In genomic region chr1:156323179-156323578, GRCh38 we compare ENCODE assay signal across 16 cellular contexts. TPM values are rescaled to one million over a fixed set of nuclear protein-coding genes. Genes with fewer than 3 reads are reported as not detected.
A peak's percentile ranks its signal among the peaks of the same experiment; 100 is the strongest.
DNase-seq lines count a peak whose midpoint lies in the region; ATAC-seq, FAIRE-seq and TF ChIP-seq lines count a peak whose summit lies in the region.
"Not testable (repeated sequence)": the region's sequence is repeated elsewhere in the genome, so short reads cannot be mapped to it uniquely, and the experiment has no call there.
"Had no signal": no experiment of that assay in that cellular context is flagged by ENCODE, and none has a peak within 500 bp of the region (broad histone marks: within the 10 kb centered on the region; RNA-seq: fewer than 3 reads in every experiment).

No MANE protein-coding gene starts in this region.

- not testable (repeated sequence) for H3K9me3 ChIP-seq in PC-3 (ENCODE audit: low read length); fibroblast of lung (ENCODE audit: control insufficient read depth, insufficient read depth, low read depth, low read length); osteoblast (ENCODE audit: low read depth, low read length)

- peaks cover 24% of the 10 kb centered on the region; the same call in 1 of the 2 replicates for H4K20me1 ChIP-seq in PC-3 (ENCODE audit: low read length)
- not testable (repeated sequence) for H4K20me1 ChIP-seq in fibroblast of lung (ENCODE audit: control insufficient read depth, extremely low read depth, insufficient read depth, low read length); osteoblast (ENCODE audit: insufficient read depth, low read length)

- FAIRE-seq in bronchial epithelial cell (lab: Jason Lieb, UNC): not testable (repeated sequence)

- intact Hi-C loops in PC-3 (cut with micrococcal nuclease): not testable (repeated sequence)

- H3K36me3 ChIP-seq in PC-3 (ENCODE audit: low read depth, low read length) (peaks cover 64% of the 10 kb centered on the region), bronchial epithelial cell (ENCODE audit: control insufficient read depth, insufficient read depth, low read length) (peaks cover 24% of the 10 kb centered on the region), fibroblast of lung (ENCODE audit: control insufficient read depth, insufficient read depth, low read length) (peaks cover 19% of the 10 kb centered on the region), osteoblast (ENCODE audit: insufficient read depth, low read length) (peaks cover 73% of the 10 kb centered on the region)

- peaks cover 18% of the 10 kb centered on the region for H3K79me2 ChIP-seq in PC-3 (ENCODE audit: low read length)
- not testable (repeated sequence) for H3K79me2 ChIP-seq in fibroblast of lung (ENCODE audit: control insufficient read depth, insufficient read depth, low read length); osteoblast (ENCODE audit: insufficient read depth, low read length)

- H2AFZ ChIP-seq in PC-3 (ENCODE audit: low read length); fibroblast of lung (ENCODE audit: low read length); osteoblast (ENCODE audit: low read length): not testable (repeated sequence)

- CTCF ChIA-PET in PC-3 (lab: Charles Lee): not testable (repeated sequence)

- not testable (repeated sequence) for H3K4me3 ChIP-seq in PC-3 (ENCODE audit: low read length); bronchial epithelial cell (ENCODE audit: low read depth, low read length); fibroblast of lung (replicated peaks in 1 of 4; ENCODE audit: control extremely low read depth in 1 of 4, insufficient read depth in 1 of 4, low read depth in 3 of 4, low read length in 4 of 4); osteoblast (ENCODE audit: insufficient read depth, low read length)

- peak; percentile 45 for DNase-seq in EH (ENCODE audit: low read depth)
- peak; percentile 90 for DNase-seq in HCEC 1CT
- peak; percentile 64 for DNase-seq in PC-3
- DNase-seq in amniotic epithelial cell (ENCODE audit: low read depth): peak; percentile 21
- peak; percentile 56 for DNase-seq in bronchial epithelial cell (ENCODE audit: low read depth)
- DNase-seq in fibroblast of lung (ENCODE audit: low read depth in 2 of 2): peak; percentile 50 to 75
- not testable (repeated sequence) for DNase-seq in foreskin keratinocyte
- DNase-seq in osteoblast (ENCODE audit: insufficient read length, low spot score, missing footprints): peak; percentile 22

- not testable (repeated sequence) for H3K9me2 ChIP-seq in PC-3 (replicated peaks; ENCODE audit: low read length)

- TF ChIP-seq CTCF in PC-3 (conservative IDR thresholded peaks at IDR 0.05; ENCODE audit: low read depth, low read length); bronchial epithelial cell (IDR thresholded peaks at IDR 0.05; ENCODE audit: insufficient read depth, low read length, severe bottlenecking); fibroblast of lung (conservative IDR thresholded peaks at IDR 0.05 in 1 of 2, IDR thresholded peaks at IDR 0.05 in 1 of 2; ENCODE audit: low read depth in 1 of 2, low read length in 2 of 2); foreskin keratinocyte (conservative IDR thresholded peaks at IDR 0.05); osteoblast (IDR thresholded peaks at IDR 0.05; ENCODE audit: extremely low read depth, low read depth, low read length): not testable (repeated sequence)

- not testable (repeated sequence) for H3K27ac ChIP-seq in PC-3 (ENCODE audit: low read length); foreskin keratinocyte; osteoblast (ENCODE audit: low read depth, low read length)
- H3K27ac ChIP-seq in fibroblast of lung (ENCODE audit: insufficient read depth, low read length): peak overlapping the region; percentile 20

- H3K27me3 ChIP-seq in PC-3 (ENCODE audit: low read length); bronchial epithelial cell (ENCODE audit: control insufficient read depth, insufficient read depth, low read length); fibroblast of lung (ENCODE audit: control insufficient read depth, insufficient read depth, low read length); foreskin keratinocyte; osteoblast (ENCODE audit: insufficient read depth, low read length): not testable (repeated sequence)

- peaks cover 11% of the 10 kb centered on the region for H3K4me1 ChIP-seq in PC-3 (ENCODE audit: insufficient read depth, low read length)
- not testable (repeated sequence) for H3K4me1 ChIP-seq in fibroblast of lung (ENCODE audit: control insufficient read depth, extremely low read depth, insufficient read depth, low read length); foreskin keratinocyte; osteoblast (ENCODE audit: insufficient read depth, low read length)

- H3F3A ChIP-seq in PC-3 (ENCODE audit: low read length, unreplicated experiment): not testable (repeated sequence)

- POLR2A ChIA-PET in PC-3 (lab: Charles Lee; ENCODE audit: unreplicated experiment): not testable (repeated sequence)

- ATAC-seq in PC-3 (peak; percentile 65), foreskin keratinocyte (peak; percentile 20)

- not testable (repeated sequence) for H3K9ac ChIP-seq in PC-3 (ENCODE audit: low read length); fibroblast of lung (ENCODE audit: insufficient read depth, low read length)

- not testable (repeated sequence) for BruUV-seq in PC-3 (replicated peaks; lab: Mats Ljungman, UMichigan)

- H3K4me2 ChIP-seq in PC-3 (ENCODE audit: low read length); fibroblast of lung (ENCODE audit: extremely low read depth, insufficient read depth, low read length); osteoblast (ENCODE audit: insufficient read depth, low read length): not testable (repeated sequence)

RNA-seq across cellular contexts. Expression of gene CCT3, which starts 14.9 kb away (rescaled TPM):
- total RNA-seq in PC-3 (2014; rRNA removed) (666 and 692 TPM in 2 replicates), bronchial epithelial cell (281 and 377 TPM in 2 replicates), fibroblast of lung (391 and 397 TPM in 2 replicates), foreskin keratinocyte (363 and 393 TPM in 2 replicates), osteoblast (258 and 276 TPM in 2 replicates)
- polyA plus RNA-seq in fibroblast of lung (251 and 407 TPM in 2 replicates), foreskin keratinocyte (329 and 382 TPM in 2 replicates)
- 173 and 269 TPM in 2 replicates for polyA plus RNA-seq in fibroblast of lung (2012)
- polyA minus RNA-seq in fibroblast of lung (ENCODE audit: low replicate concordance): 108 and 132 TPM in 2 replicates

RNA-seq across cellular contexts. Expression of gene TSACC, which starts 15.1 kb away (rescaled TPM):
- total RNA-seq in PC-3 (2014; rRNA removed) (0.51 and 1.3 TPM in 2 replicates), bronchial epithelial cell (0.77 TPM in 1 of 2 replicates, not detected in the other), fibroblast of lung (0.50 TPM in 1 of 2 replicates, not detected in the other), foreskin keratinocyte (0.60 and 0.82 TPM in 2 replicates), osteoblast (0.36 TPM in 1 of 2 replicates, not detected in the other)
- polyA plus RNA-seq in fibroblast of lung (0.50 and 0.54 TPM in 2 replicates), foreskin keratinocyte (0.79 and 0.98 TPM in 2 replicates)
- polyA plus RNA-seq in fibroblast of lung (2012): 0.48 and 0.61 TPM in 2 replicates
- not detected in 2 replicates for polyA minus RNA-seq in fibroblast of lung (ENCODE audit: low replicate concordance)
- total RNA-seq: CD4-positive, alpha-beta T cell; G401; GM12878 had no signal

RNA-seq across cellular contexts. Expression of gene VHLL, which starts 24.1 kb away (rescaled TPM):
- total RNA-seq in PC-3 (2014; rRNA removed) (1.1 TPM in 1 of 2 replicates, not detected in the other), bronchial epithelial cell (0.26 and 0.77 TPM in 2 replicates), fibroblast of lung (not detected in 2 replicates), foreskin keratinocyte (not detected in 2 replicates), osteoblast (not detected in 2 replicates)
- polyA plus RNA-seq in fibroblast of lung (not detected in 2 replicates), foreskin keratinocyte (not detected in 2 replicates)
- polyA plus RNA-seq in fibroblast of lung (2012): not detected in 2 replicates
- not detected in 2 replicates for polyA minus RNA-seq in fibroblast of lung (ENCODE audit: low replicate concordance)
- total RNA-seq: Caco-2; CD4-positive, alpha-beta T cell; G401; H1; H9; HT-29 had no signal
- polyA plus RNA-seq: BJ, GM12878, H1 had no signal

RNA-seq across cellular contexts. Expression of gene GLMP, which starts 27.7 kb away (rescaled TPM):
- total RNA-seq in PC-3 (2014; rRNA removed) (49.8 and 52.2 TPM in 2 replicates), bronchial epithelial cell (26.9 and 34.2 TPM in 2 replicates), fibroblast of lung (71.9 and 93.5 TPM in 2 replicates), foreskin keratinocyte (32.7 and 35.2 TPM in 2 replicates), osteoblast (118 and 137 TPM in 2 replicates)
- polyA plus RNA-seq in fibroblast of lung (40.4 and 46.3 TPM in 2 replicates), foreskin keratinocyte (40.1 and 42.4 TPM in 2 replicates)
- 88.1 and 96.7 TPM in 2 replicates for polyA plus RNA-seq in fibroblast of lung (2012)
- 56.0 and 75.1 TPM in 2 replicates for polyA minus RNA-seq in fibroblast of lung (ENCODE audit: low replicate concordance)

RNA-seq across cellular contexts. Expression of gene TMEM79, which starts 39.1 kb away (rescaled TPM):
- total RNA-seq in PC-3 (2014; rRNA removed): 8.1 and 11.2 TPM in 2 replicates
- total RNA-seq in bronchial epithelial cell: 7.1 and 30.7 TPM in 2 replicates
- 2.8 and 3.6 TPM in 2 replicates for total RNA-seq in fibroblast of lung
- 1.1 and 1.5 TPM in 2 replicates for polyA plus RNA-seq in fibroblast of lung
- polyA plus RNA-seq in fibroblast of lung (2012): 2.6 and 3.0 TPM in 2 replicates
- polyA minus RNA-seq in fibroblast of lung (ENCODE audit: low replicate concordance): 2.7 and 3.3 TPM in 2 replicates
- 4.3 and 4.6 TPM in 2 replicates for total RNA-seq in foreskin keratinocyte
- 5.2 and 5.3 TPM in 2 replicates for polyA plus RNA-seq in foreskin keratinocyte
- 0.88 and 1.4 TPM in 2 replicates for total RNA-seq in osteoblast
